In genomic region chr1:151287767-151288500, GRCh38 we compare ENCODE assay signal across 22 cellular contexts.
"Had no signal": no experiment of that assay in that cellular context is flagged by ENCODE, and none has a peak within 500 bp of the region (broad histone marks: within the 10 kb centered on the region; RNA-seq: fewer than 3 reads in every experiment).

No MANE protein-coding gene starts in this region.

- H3K27me3 Mint-ChIP-seq: activated CD8-positive, alpha-beta T cell treated with anti-CD3 and anti-CD28 coated beads for 36 hours; central memory CD8-positive, alpha-beta T cell; stimulated activated naive B cell treated with anti-CD40 and anti-IgM and Interleukin-4, amounts not matched to agents 10 μg/mL and 1 μg/mL and 100 μg/mL, for 72 hours; T-cell had no signal

- H3K4me3 ChIP-seq: coronary artery, gastrocnemius medialis, heart left ventricle, sigmoid colon, thoracic aorta, upper lobe of right lung had no signal

- ATAC-seq: activated CD8-positive, alpha-beta T cell treated with anti-CD3 and anti-CD28 coated beads for 36 hours; gastrocnemius medialis; heart left ventricle; left ventricle myocardium superior; stimulated activated naive B cell treated with anti-CD40 and anti-IgM and Interleukin-4, amounts not matched to agents 10 μg/mL and 1 μg/mL and 100 μg/mL, for 72 hours; T-cell; upper lobe of right lung had no signal

- H3K4me3 Mint-ChIP-seq: activated CD8-positive, alpha-beta T cell treated with anti-CD3 and anti-CD28 coated beads for 36 hours; central memory CD8-positive, alpha-beta T cell; T-cell had no signal

- H3K9me3 Mint-ChIP-seq: activated CD8-positive, alpha-beta T cell treated with anti-CD3 and anti-CD28 coated beads for 36 hours; central memory CD8-positive, alpha-beta T cell; stimulated activated naive B cell treated with anti-CD40 and anti-IgM and Interleukin-4, amounts not matched to agents 10 μg/mL and 1 μg/mL and 100 μg/mL, for 72 hours; T-cell had no signal

- FAIRE-seq: endometrium had no signal

- H3K9me3 ChIP-seq: gastrocnemius medialis, heart left ventricle, sigmoid colon, thoracic aorta, upper lobe of right lung had no signal

- H3K27ac ChIP-seq: brain microvascular endothelial cell, coronary artery, gastrocnemius medialis, heart left ventricle, parathyroid adenoma, sigmoid colon, thoracic aorta, upper lobe of right lung had no signal

- H3K9ac ChIP-seq: parathyroid adenoma had no signal

- H3K27me3 ChIP-seq: brain microvascular endothelial cell, gastrocnemius medialis, heart left ventricle, sigmoid colon, upper lobe of right lung had no signal

- DNase-seq: activated CD4-positive, alpha-beta T cell treated with anti-CD3 and anti-CD28 coated beads for 48 hours; activated CD4-positive, CD25-positive, alpha-beta regulatory T cell; activated CD8-positive, alpha-beta T cell treated with anti-CD3 and anti-CD28 coated beads for 36 hours; activated effector memory CD4-positive, alpha-beta T cell treated with Interleukin-2 at 50 U/mL for 16 hours; activated naive CD4-positive, alpha-beta T cell treated with anti-CD3 and anti-CD28 coated beads, Interleukin-2, amount 50 U/mL, for 16 hours; activated T-cell treated with anti-CD3 and anti-CD28 coated beads, Interleukin-2, amount 50 U/mL, for 1 hour; aorta; brain microvascular endothelial cell; gastrocnemius medialis; heart left ventricle; kidney glomerular epithelial cell; left ventricle myocardium superior; sigmoid colon; stimulated activated CD4-positive, alpha-beta T cell treated with anti-CD3 and anti-CD28 coated beads, Interleukin-4, amount 100 ng/mL, for 4 hours; stimulated activated naive B cell treated with anti-CD40 and anti-IgM and Interleukin-4, amounts not matched to agents 10 μg/mL and 1 μg/mL and 100 μg/mL, for 72 hours; T-cell; upper lobe of right lung had no signal

- H2AFZ ChIP-seq: parathyroid adenoma had no signal
